Comparison of ENCODE assay signal across 11 cellular contexts in genomic region chr11:4610258-4610935, GRCh38. TPM values are rescaled to one million over a fixed set of nuclear protein-coding genes. Genes with fewer than 3 reads are reported as not detected.
DNase-seq lines count a peak whose midpoint lies in the region; ATAC-seq and TF ChIP-seq lines count a peak whose summit lies in the region.
"Had no signal": no experiment of that assay in that cellular context is flagged by ENCODE, and none has a peak within 500 bp of the region (broad histone marks: within the 10 kb centered on the region; RNA-seq: fewer than 3 reads in every experiment).

No MANE protein-coding gene starts in this region.

- no peaks in the 10 kb centered on the region for H3K36me3 ChIP-seq in effector memory CD4-positive, alpha-beta T cell (ENCODE audit: control insufficient read depth, insufficient read depth, low read length)
- peaks cover 2% of the 10 kb centered on the region for H3K36me3 ChIP-seq in upper lobe of right lung

- in situ Hi-C loops in G401 (cut with HindIII; ENCODE audit: low sequenced_read_pairs), result no loop called here

- no peak for TF ChIP-seq CTCF in upper lobe of right lung (IDR thresholded peaks at IDR 0.05)

- peak overlapping the region; percentile 43 for H3K4me3 ChIP-seq in effector memory CD4-positive, alpha-beta T cell (ENCODE audit: insufficient read depth, low read depth, low read length, poor library complexity, severe bottlenecking)
- peak overlapping the region; percentile 14 for H3K4me3 ChIP-seq in upper lobe of right lung

- ATAC-seq in upper lobe of right lung, result no peak
- ATAC-seq: WTC11 had no signal

- intact Hi-C loops in upper lobe of right lung (cut with DNase I), result no loop called here

- H3K27me3 ChIP-seq in effector memory CD4-positive, alpha-beta T cell (replicated peaks; ENCODE audit: control insufficient read depth, insufficient read depth, low read length, poor library complexity, severe bottlenecking), result no peaks in the 10 kb centered on the region
- H3K27me3 ChIP-seq in upper lobe of right lung, result no peaks in the 10 kb centered on the region

- peaks cover 7% of the 10 kb centered on the region for H3K4me1 ChIP-seq in effector memory CD4-positive, alpha-beta T cell (ENCODE audit: control insufficient read depth, insufficient read depth, low read length, poor library complexity, severe bottlenecking)
- peaks cover 13% of the 10 kb centered on the region for H3K4me1 ChIP-seq in upper lobe of right lung

- no peaks in the 10 kb centered on the region for H3K9me3 ChIP-seq in effector memory CD4-positive, alpha-beta T cell (ENCODE audit: control insufficient read depth, low read length)
- H3K9me3 ChIP-seq in upper lobe of right lung, result no peaks in the 10 kb centered on the region

- peak; percentile 22 for DNase-seq in stimulated activated CD4-positive, alpha-beta T cell treated with anti-CD3 and anti-CD28 coated beads, Interleukin-15, amount 100 ng/mL, for 24 hours
- DNase-seq in stimulated activated CD4-positive, alpha-beta T cell treated with anti-CD3 and anti-CD28 coated beads, Interleukin-4, amount 100 ng/mL, for 24 hours, result no peak
- no peak for DNase-seq in effector memory CD4-positive, alpha-beta T cell
- DNase-seq in upper lobe of right lung (no peak), G401 (ENCODE audit: low spot score) (no peak), caudate nucleus (lab: John Stamatoyannopoulos, UW) (no peak)
- DNase-seq: NCI-H1436 had no signal

- no peak overlapping the region for H3K27ac ChIP-seq in effector memory CD4-positive, alpha-beta T cell (ENCODE audit: insufficient read depth, low read length, poor library complexity, severe bottlenecking)
- H3K27ac ChIP-seq in upper lobe of right lung (peak overlapping the region; percentile 2), caudate nucleus (ENCODE audit: low read depth, low read length) (no peak overlapping the region)

RNA-seq across cellular contexts. Expression of gene TRIM68, which starts 2.4 kb away (rescaled TPM):
- 12.4 TPM for total RNA-seq in upper lobe of right lung
- 9.2 and 33.6 TPM in 2 replicates for total RNA-seq in G401 (2014; rRNA removed; shearing (Covaris generic))

RNA-seq across cellular contexts. Expression of gene OR52I1, which starts 16.6 kb away (rescaled TPM):
- total RNA-seq in upper lobe of right lung, result not detected
- not detected in 2 replicates for total RNA-seq in G401 (2014; rRNA removed; shearing (Covaris generic))
- total RNA-seq: Daoy, epithelial cell of proximal tubule, H1, WTC11 had no signal

RNA-seq across cellular contexts. Expression of gene OR51D1, which starts 26.9 kb away (rescaled TPM):
- not detected for total RNA-seq in upper lobe of right lung
- not detected in 2 replicates for total RNA-seq in G401 (2014; rRNA removed; shearing (Covaris generic))
- total RNA-seq: Daoy, epithelial cell of proximal tubule, H1, WTC11 had no signal

RNA-seq across cellular contexts. Expression of gene OR52I2, which starts 28.9 kb away (rescaled TPM):
- not detected for total RNA-seq in upper lobe of right lung
- total RNA-seq in G401 (2014; rRNA removed; shearing (Covaris generic)), result not detected in 2 replicates
- total RNA-seq: Daoy, epithelial cell of proximal tubule, H1, WTC11 had no signal

RNA-seq across cellular contexts. Expression of gene OR51E1, which starts 33.4 kb away (rescaled TPM):
- not detected for total RNA-seq in upper lobe of right lung
- total RNA-seq in G401 (2014; rRNA removed; shearing (Covaris generic)), result not detected in 2 replicates
- total RNA-seq: Daoy, epithelial cell of proximal tubule, H1, WTC11 had no signal
